ENCODE assay signal across 17 cellular contexts in genomic region chr11:130214861-130215530, GRCh38. TPM values are rescaled to one million over a fixed set of nuclear protein-coding genes. Genes with fewer than 3 reads are reported as not detected.
DNase-seq lines count a peak whose midpoint lies in the region; ATAC-seq and TF ChIP-seq lines count a peak whose summit lies in the region.
"Had no signal": no experiment of that assay in that cellular context is flagged by ENCODE, and none has a peak within 500 bp of the region (broad histone marks: within the 10 kb centered on the region; RNA-seq: fewer than 3 reads in every experiment).

No MANE protein-coding gene starts in this region.

- intact Hi-C loops in sciatic nerve (cut with DNase I): loop anchor here (10.0 kb wide), 1 partner anchor 210 kb away; the partner anchor contains the start of gene ADAMTS8

- H3K27ac Mint-ChIP-seq in WTC11: no peak overlapping the region
- H3K27ac Mint-ChIP-seq in stimulated activated naive CD8-positive, alpha-beta T cell treated with anti-CD3 and anti-CD28 coated beads, Interleukin-15, amount 100 ng/mL, for 72 hours: no peak overlapping the region

- POLR2A ChIA-PET in WTC11 (lab: Charles Lee): interaction anchor here (1.2 kb wide), 1 partner anchor 10 kb away, joined by 3 read pairs; no protein-coding TSS in a partner anchor

- H3K4me3 Mint-ChIP-seq in WTC11: no peak overlapping the region
- no peak overlapping the region for H3K4me3 Mint-ChIP-seq in stimulated activated naive CD8-positive, alpha-beta T cell treated with anti-CD3 and anti-CD28 coated beads, Interleukin-15, amount 100 ng/mL, for 72 hours

- H3K4me1 Mint-ChIP-seq in WTC11: peaks cover 20% of the 10 kb centered on the region
- H3K4me1 Mint-ChIP-seq in stimulated activated naive CD8-positive, alpha-beta T cell treated with anti-CD3 and anti-CD28 coated beads, Interleukin-15, amount 100 ng/mL, for 72 hours: no peaks in the 10 kb centered on the region

- no peaks in the 10 kb centered on the region for H3K9me3 Mint-ChIP-seq in WTC11
- H3K9me3 Mint-ChIP-seq in stimulated activated naive CD8-positive, alpha-beta T cell treated with anti-CD3 and anti-CD28 coated beads, Interleukin-15, amount 100 ng/mL, for 72 hours: no peaks in the 10 kb centered on the region

- no peaks in the 10 kb centered on the region for H3K36me3 Mint-ChIP-seq in WTC11

- H3K27me3 Mint-ChIP-seq in WTC11 (ENCODE audit: low read depth): no peaks in the 10 kb centered on the region
- peaks cover 18% of the 10 kb centered on the region for H3K27me3 Mint-ChIP-seq in stimulated activated naive CD8-positive, alpha-beta T cell treated with anti-CD3 and anti-CD28 coated beads, Interleukin-15, amount 100 ng/mL, for 72 hours

- DNase-seq in WTC11 (ENCODE audit: low spot score) (peak; percentile 3), iPS-NIHi7 (ENCODE audit: extremely low spot score) (peak; percentile 4), sciatic nerve (ENCODE audit: low spot score) (peak; percentile 21), inferior parietal cortex (ENCODE audit: extremely low spot score) (no peak)
- DNase-seq in activated CD8-positive, alpha-beta memory T cell treated with anti-CD3 and anti-CD28 coated beads, Interleukin-2, amount 50 U/mL, for 48 hours: peak; percentile 4
- DNase-seq in stimulated activated naive CD8-positive, alpha-beta T cell treated with anti-CD3 and anti-CD28 coated beads, Interleukin-15, amount 100 ng/mL, for 72 hours: no peak
- DNase-seq: COR-L47, KG1, NCI-H1436 treated with DMSO at 0.1 percent for 48 hours, NCI-H2029 treated with DMSO at 0.1 percent for 48 hours, NCI-H2171 treated with DMSO at 0.1 percent for 48 hours, NCI-H510A, NCI-H774, SHP77 treated with DMSO at 0.1 percent for 48 hours had no signal

- CTCF ChIA-PET in WTC11 (lab: Charles Lee): interaction anchor here (1.4 kb wide), 1 partner anchor 647 kb away, joined by 5 read pairs; no protein-coding TSS in a partner anchor

- TF ChIP-seq CTCF in WTC11 (IDR thresholded peaks at IDR 0.05): no peak

- no peak for ATAC-seq in WTC11
- ATAC-seq in sciatic nerve: no peak
- ATAC-seq in stimulated activated naive CD8-positive, alpha-beta T cell treated with anti-CD3 and anti-CD28 coated beads, Interleukin-15, amount 100 ng/mL, for 72 hours: no peak
- ATAC-seq in GM19452 (IDR thresholded peaks at IDR 0.05; ENCODE audit: unreplicated experiment): no peak
- ATAC-seq: Panc1 had no signal

TF ChIP-seq in WTC11, 78 proteins besides CTCF, POLR2A, EP300 and RAD21:
- TF ChIP-seq FOXP1 (CRISPR knock-in tag; IDR thresholded peaks at IDR 0.05; ENCODE audit: borderline replicate concordance): no peak
- TF ChIP-seq TEAD1 (CRISPR knock-in tag; IDR thresholded peaks at IDR 0.05): no peak
- TF ChIP-seq ELF4 (CRISPR knock-in tag; IDR thresholded peaks at IDR 0.05; ENCODE audit: low read depth): no peak
- TF ChIP-seq SOX15 (CRISPR knock-in tag; IDR thresholded peaks at IDR 0.05): no peak
- no peak for TF ChIP-seq ESRRA (CRISPR knock-in tag; IDR thresholded peaks at IDR 0.05; ENCODE audit: borderline replicate concordance)
- no peak for TF ChIP-seq USF1 (CRISPR knock-in tag; IDR thresholded peaks at IDR 0.05)
- TF ChIP-seq ZNF396 (CRISPR knock-in tag; IDR thresholded peaks at IDR 0.05; ENCODE audit: borderline replicate concordance): no peak

RNA-seq across cellular contexts. Expression of gene ST14, which starts 55.4 kb away (rescaled TPM):
- total RNA-seq in WTC11 (2021) (27.5 to 33.9 TPM (median 27.8 TPM) in 3 replicates), sciatic nerve (2.8 TPM)
- total RNA-seq: Daoy had no signal

Comparison
In these comparisons a context has a peak if more than half of its experiments do, and no peak if none do; other contexts are left out.
1. DNase-seq: peak in WTC11 (single experiment), activated CD8-positive, alpha-beta memory T cell treated with anti-CD3 and anti-CD28 coated beads, Interleukin-2, amount 50 U/mL, for 48 hours (single experiment), iPS-NIHi7 (single experiment) and sciatic nerve (single experiment); none in stimulated activated naive CD8-positive, alpha-beta T cell treated with anti-CD3 and anti-CD28 coated beads, Interleukin-15, amount 100 ng/mL, for 72 hours (0 of 2) and inferior parietal cortex (single experiment).